8 cellular contexts compared by ENCODE assay signal in the genomic region with DNA sequence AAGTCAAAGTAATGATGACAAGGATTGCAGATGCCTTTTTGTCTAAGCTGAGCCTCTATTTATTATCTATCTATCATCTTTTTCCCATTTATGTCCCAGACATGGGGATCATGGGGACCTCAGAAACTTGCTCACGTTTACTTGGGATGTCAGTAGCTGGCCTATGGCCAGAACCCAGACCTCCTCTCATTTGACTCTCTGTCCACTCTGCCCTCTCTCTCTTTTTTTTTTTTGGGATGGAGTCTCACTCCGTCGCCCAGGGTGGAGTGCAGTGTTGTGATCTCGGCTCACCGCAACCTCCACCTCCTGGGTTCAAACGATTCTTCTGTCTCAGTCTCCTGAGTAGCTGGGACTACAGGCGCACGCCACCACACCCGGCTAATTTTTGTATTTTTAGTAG. TPM values are rescaled to one million over a fixed set of nuclear protein-coding genes. Genes with fewer than 3 reads are reported as not detected.
A peak's percentile ranks its signal among the peaks of the same experiment; 100 is the strongest.
DNase-seq lines count a peak whose midpoint lies in the region; ATAC-seq, FAIRE-seq and TF ChIP-seq lines count a peak whose summit lies in the region.

No MANE protein-coding gene starts in this region.

- H3K27me3 ChIP-seq in foreskin keratinocyte (peaks cover 9% of the 10 kb centered on the region), rectal smooth muscle tissue (ENCODE audit: control insufficient read depth, insufficient read depth, low read length) (no peaks in the 10 kb centered on the region)

- H3K27ac Mint-ChIP-seq in Calu3 (ENCODE audit: unreplicated experiment) = peak overlapping the region; percentile 35

- H3K4me3 ChIP-seq in SK-N-MC = peak overlapping the region; percentile 99
- no peak overlapping the region for H3K4me3 ChIP-seq in rectal smooth muscle tissue (ENCODE audit: low read length)

- ATAC-seq in foreskin keratinocyte = no peak
- no peak for ATAC-seq in HG02678 (IDR thresholded peaks at IDR 0.05; ENCODE audit: unreplicated experiment)

- H3K9ac ChIP-seq in SK-N-MC (ENCODE audit: insufficient read length) (peak overlapping the region; percentile 55), rectal smooth muscle tissue (ENCODE audit: low read length) (no peak overlapping the region)

- H3K4me1 Mint-ChIP-seq in Calu3 (ENCODE audit: low read depth, unreplicated experiment) = peaks cover 37% of the 10 kb centered on the region

- no peak for FAIRE-seq in urothelium cell line (lab: Jason Lieb, UNC)

- CTCF ChIA-PET in Calu3 (lab: Charles Lee) = no interaction called here

- H3K27ac ChIP-seq in SK-N-MC (peak overlapping the region; percentile 100), foreskin keratinocyte (peak overlapping the region; percentile 23), rectal smooth muscle tissue (ENCODE audit: low read depth, low read length) (peak overlapping the region; percentile 90)

- BruUV-seq in Calu3 (replicated peaks; lab: Mats Ljungman, UMichigan) = no TSS peak

- H3K27me3 Mint-ChIP-seq in Calu3 (ENCODE audit: unreplicated experiment) = peaks cover 2% of the 10 kb centered on the region

- no peak overlapping the region for H3K4me3 Mint-ChIP-seq in Calu3 (ENCODE audit: low read depth, unreplicated experiment)

- TF ChIP-seq CTCF in Calu3 (IDR thresholded peaks at IDR 0.05; ENCODE audit: unreplicated experiment) (no peak), foreskin keratinocyte (conservative IDR thresholded peaks at IDR 0.05) (no peak)

- no peaks in the 10 kb centered on the region for H3K9me3 Mint-ChIP-seq in Calu3 (ENCODE audit: low read depth, unreplicated experiment)

- H3K36me3 Mint-ChIP-seq in Calu3 (ENCODE audit: insufficient read depth, unreplicated experiment) = peaks cover 23% of the 10 kb centered on the region

- intact Hi-C loops in Calu3 (cut with micrococcal nuclease; ENCODE audit: unreplicated experiment) = no loop called here

- no peaks in the 10 kb centered on the region for H3K9me3 ChIP-seq in SK-N-MC (ENCODE audit: low read depth, low read length)

- H3K36me3 ChIP-seq in SK-N-MC (ENCODE audit: insufficient read depth, low read length) (peaks cover 11% of the 10 kb centered on the region), rectal smooth muscle tissue (ENCODE audit: control insufficient read depth, insufficient read depth, low read length) (no peaks in the 10 kb centered on the region)

- DNase-seq in Calu3 = no peak
- no peak for DNase-seq in SK-N-MC (ENCODE audit: low read depth, low spot score)
- no peak for DNase-seq in foreskin keratinocyte
- DNase-seq in globus pallidus (ENCODE audit: low spot score) = no peak
- DNase-seq in urothelium cell line (ENCODE audit: low spot score) = no peak
- no peak for DNase-seq in NCI-H2227 treated with DMSO at 0.1 percent for 48 hours (lab: John Stamatoyannopoulos, UW)

- peaks cover under 1% of the 10 kb centered on the region for H3K4me1 ChIP-seq in foreskin keratinocyte
- H3K4me1 ChIP-seq in rectal smooth muscle tissue (ENCODE audit: control insufficient read depth, insufficient read depth, low read length) = peaks cover 31% of the 10 kb centered on the region

RNA-seq across cellular contexts. Expression of gene ID3, which starts 3.7 kb away (rescaled TPM):
- total RNA-seq in Calu3 (2022) = 25.2 and 30.2 TPM in 2 replicates
- total RNA-seq in foreskin keratinocyte = 7.8 and 13.0 TPM in 2 replicates
- polyA plus RNA-seq in foreskin keratinocyte = 10.2 and 17.0 TPM in 2 replicates

RNA-seq across cellular contexts. Expression of gene E2F2, which starts 32.0 kb away (rescaled TPM):
- total RNA-seq in Calu3 (2022) (6.2 and 8.1 TPM in 2 replicates), foreskin keratinocyte (0.95 and 1.2 TPM in 2 replicates)
- polyA plus RNA-seq in foreskin keratinocyte = 0.37 and 0.45 TPM in 2 replicates

Comparison
In these comparisons a context has a peak if more than half of its experiments do, and no peak if none do; other contexts are left out.
1. H3K27ac ChIP-seq: peak in every context shown above with its lines; median percentile 100 in SK-N-MC; 90 in rectal smooth muscle tissue; 23 in foreskin keratinocyte.